In the genomic region with DNA sequence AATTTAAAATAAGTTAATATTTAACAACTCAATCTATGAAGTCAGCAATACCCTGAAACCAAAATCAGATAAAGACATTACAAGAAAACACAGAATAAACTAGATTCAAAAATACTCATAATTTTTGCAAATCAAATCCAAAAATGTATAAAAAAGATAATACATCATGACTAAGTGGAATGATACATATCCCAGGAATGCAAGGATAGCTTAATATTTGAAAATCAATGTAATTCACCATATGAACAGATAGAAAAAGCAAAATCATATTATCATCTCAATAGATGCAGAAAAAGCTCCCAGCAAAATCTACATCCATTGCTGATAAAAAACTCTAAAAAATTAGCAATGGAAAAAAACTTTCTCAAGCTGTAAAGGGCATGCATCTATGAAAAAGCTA, we compare ENCODE assay signal across 26 cellular contexts.
"Had no signal": no experiment of that assay in that cellular context is flagged by ENCODE, and none has a peak within 500 bp of the region (broad histone marks: within the 10 kb centered on the region; RNA-seq: fewer than 3 reads in every experiment).

No MANE protein-coding gene starts in this region.

- H3K4me1 ChIP-seq: neural progenitor cell, parathyroid adenoma, psoas muscle, right lobe of liver, sigmoid colon, stomach, tibial nerve, upper lobe of left lung, vagina had no signal

- H3K4me2 ChIP-seq: neural progenitor cell had no signal

- ATAC-seq: naive thymus-derived CD4-positive, alpha-beta T cell; natural killer cell; psoas muscle; right cardiac atrium; right lobe of liver; stimulated activated memory B cell treated with anti-CD40 and anti-IgM and Interleukin-4, amounts not matched to agents 10 μg/mL and 1 μg/mL and 100 μg/mL, for 72 hours had no signal

- H3K27ac ChIP-seq: neural progenitor cell, ovary, parathyroid adenoma, psoas muscle, right lobe of liver, sigmoid colon, stomach, thoracic aorta, thyroid gland, tibial nerve, upper lobe of left lung, vagina had no signal

- H3K9me3 ChIP-seq: ovary, thyroid gland had no signal

- DNase-seq: naive thymus-derived CD4-positive, alpha-beta T cell; natural killer cell; occipital lobe; ovary; posterior cingulate gyrus; psoas muscle; right cardiac atrium; right lobe of liver; sigmoid colon; small intestine; stimulated activated CD4-positive, alpha-beta T cell treated with anti-CD3 and anti-CD28 coated beads, Interleukin-1b, Interleukin-23, amount 100 ng/mL, for 48 hours; stimulated activated CD4-positive, alpha-beta T cell treated with anti-CD3 and anti-CD28 coated beads, Interleukin-4, amount 100 ng/mL, for 1 hour; stimulated activated CD4-positive, alpha-beta T cell treated with anti-CD3 and anti-CD28 coated beads, Interleukin-4, amount 100 ng/mL, for 4 hours; stimulated activated CD8-positive, alpha-beta memory T cell treated with anti-CD3 and anti-CD28 coated beads, Interleukin-4, amount 100 ng/mL, for 48 hours; stimulated activated naive CD4-positive, alpha-beta T cell; stomach; thyroid gland; trophoblast cell; upper lobe of left lung had no signal

- H3K27me3 ChIP-seq: neural progenitor cell, ovary, right lobe of liver, sigmoid colon, stomach, thyroid gland, tibial nerve, upper lobe of left lung, vagina had no signal

- H2AFZ ChIP-seq: neural progenitor cell, parathyroid adenoma had no signal

- H3K9ac ChIP-seq: neural progenitor cell, parathyroid adenoma had no signal

- H3K36me3 ChIP-seq: neural progenitor cell, ovary, right lobe of liver had no signal

- H3K4me3 ChIP-seq: neural progenitor cell, ovary, psoas muscle, right lobe of liver, sigmoid colon, stomach, thoracic aorta, thyroid gland, tibial nerve, upper lobe of left lung, vagina had no signal

- FAIRE-seq: small intestine, urothelium cell line had no signal
